19 cellular contexts compared by ENCODE assay signal in the genomic region with DNA sequence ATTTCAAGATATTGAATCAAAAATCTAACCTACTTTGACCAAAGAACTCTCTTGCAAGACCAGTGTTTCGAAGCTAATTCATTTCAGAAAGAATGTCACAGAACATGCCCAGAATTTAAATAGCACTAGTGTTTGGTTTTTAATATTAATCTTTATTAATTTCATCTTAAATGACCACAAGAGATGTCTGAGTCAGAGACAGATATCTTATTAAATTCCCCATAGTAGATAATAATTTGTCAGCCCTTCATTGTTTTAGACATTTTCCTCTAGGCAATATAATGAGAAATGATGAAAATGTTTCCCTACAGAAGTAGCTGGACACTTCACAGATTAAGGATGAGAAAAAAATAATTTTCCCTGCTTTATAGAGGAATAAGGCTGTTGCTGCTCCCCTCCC.
DNase-seq lines count a peak whose midpoint lies in the region; ATAC-seq and TF ChIP-seq lines count a peak whose summit lies in the region.
"Had no signal": no experiment of that assay in that cellular context is flagged by ENCODE, and none has a peak within 500 bp of the region (broad histone marks: within the 10 kb centered on the region; RNA-seq: fewer than 3 reads in every experiment).

No MANE protein-coding gene starts in this region.

- no peaks in the 10 kb centered on the region for H3K27me3 ChIP-seq in RWPE2 (ENCODE audit: insufficient read depth, poor library complexity, severe bottlenecking)
- H3K27me3 ChIP-seq: BLaER1 had no signal

- H3K4me1 Mint-ChIP-seq in neural crest cell, result peaks cover 40% of the 10 kb centered on the region
- H3K4me1 Mint-ChIP-seq: B cell; CD4-positive, CD25-positive, alpha-beta regulatory T cell; CD8-positive, alpha-beta memory T cell had no signal

- peak overlapping the region; percentile 92 for H3K27ac ChIP-seq in RWPE2 (ENCODE audit: poor library complexity, severe bottlenecking)
- H3K27ac ChIP-seq: BLaER1, C4-2B, GM23248 had no signal

- DNase-seq in RWPE2 (ENCODE audit: low spot score) (no peak), neural crest cell (ENCODE audit: low read depth, low spot score) (no peak), NCI-H345 treated with DMSO at 0.1 percent for 48 hours (lab: John Stamatoyannopoulos, UW; ENCODE audit: unreplicated experiment) (no peak), NCI-H69 (lab: John Stamatoyannopoulos, UW) (no peak), HUDEP-2 (lab: John Stamatoyannopoulos, UW; ENCODE audit: unreplicated experiment in 76 of 76) (no peak)
- DNase-seq: CD4-positive, CD25-positive, alpha-beta regulatory T cell; CD8-positive, alpha-beta memory T cell; DMS 273 treated with DMSO at 0.1 percent for 48 hours; DMS79; EL; GDM1; GM23248; H7; HCEC 1CT had no signal

- no peak overlapping the region for H3K4me3 ChIP-seq in RWPE2 (ENCODE audit: severe bottlenecking)
- H3K4me3 ChIP-seq: BLaER1, GM12878, GM23248 had no signal

- no peaks in the 10 kb centered on the region for H3K9me3 Mint-ChIP-seq in neural crest cell

- H3K27me3 Mint-ChIP-seq in neural crest cell (ENCODE audit: low read depth), result no peaks in the 10 kb centered on the region
- H3K27me3 Mint-ChIP-seq: B cell; CD4-positive, CD25-positive, alpha-beta regulatory T cell; CD8-positive, alpha-beta memory T cell had no signal

- no peaks in the 10 kb centered on the region for H3K9me3 ChIP-seq in RWPE2 (ENCODE audit: severe bottlenecking)
- H3K9me3 ChIP-seq: BLaER1 had no signal

- peak overlapping the region; percentile 38 for H3K4me3 Mint-ChIP-seq in neural crest cell
- H3K4me3 Mint-ChIP-seq: B cell; CD4-positive, CD25-positive, alpha-beta regulatory T cell; CD8-positive, alpha-beta memory T cell had no signal

- H3K4me1 ChIP-seq in RWPE2 (ENCODE audit: insufficient read depth, poor library complexity, severe bottlenecking), result peaks cover 48% of the 10 kb centered on the region
- H3K4me1 ChIP-seq: BLaER1 had no signal

- ATAC-seq in RWPE2 (ENCODE audit: low read depth) (no peak), SK-N-SH treated with all-trans-retinoic acid at 6 μM for 48 hours (no peak; the same call in 2 of the 3 replicates)
- ATAC-seq: GM12878 had no signal

- H3K27ac Mint-ChIP-seq in neural crest cell (ENCODE audit: unreplicated experiment), result peak overlapping the region; percentile 81
- H3K27ac Mint-ChIP-seq: B cell; CD4-positive, CD25-positive, alpha-beta regulatory T cell; CD8-positive, alpha-beta memory T cell had no signal

- H3K36me3 Mint-ChIP-seq in neural crest cell (ENCODE audit: low read depth), result no peaks in the 10 kb centered on the region
- H3K36me3 Mint-ChIP-seq: CD4-positive, CD25-positive, alpha-beta regulatory T cell; CD8-positive, alpha-beta memory T cell had no signal

- no peaks in the 10 kb centered on the region for H3K36me3 ChIP-seq in RWPE2 (ENCODE audit: low read depth)
- H3K36me3 ChIP-seq: BLaER1 had no signal

- TF ChIP-seq CTCF in RWPE2 (IDR thresholded peaks at IDR 0.05; ENCODE audit: poor library complexity, severe bottlenecking), result no peak
- TF ChIP-seq CTCF in neural crest cell (conservative IDR thresholded peaks at IDR 0.05), result no peak

TF ChIP-seq in SK-N-SH treated with all-trans-retinoic acid at 6 μM for 48 hours, 23 proteins besides CTCF, POLR2A, EP300 and RAD21:
- no peak for TF ChIP-seq ZNF565 (CRISPR knock-in tag; conservative IDR thresholded peaks at IDR 0.05; ENCODE audit: low read depth)
- TF ChIP-seq, protein P1, sequence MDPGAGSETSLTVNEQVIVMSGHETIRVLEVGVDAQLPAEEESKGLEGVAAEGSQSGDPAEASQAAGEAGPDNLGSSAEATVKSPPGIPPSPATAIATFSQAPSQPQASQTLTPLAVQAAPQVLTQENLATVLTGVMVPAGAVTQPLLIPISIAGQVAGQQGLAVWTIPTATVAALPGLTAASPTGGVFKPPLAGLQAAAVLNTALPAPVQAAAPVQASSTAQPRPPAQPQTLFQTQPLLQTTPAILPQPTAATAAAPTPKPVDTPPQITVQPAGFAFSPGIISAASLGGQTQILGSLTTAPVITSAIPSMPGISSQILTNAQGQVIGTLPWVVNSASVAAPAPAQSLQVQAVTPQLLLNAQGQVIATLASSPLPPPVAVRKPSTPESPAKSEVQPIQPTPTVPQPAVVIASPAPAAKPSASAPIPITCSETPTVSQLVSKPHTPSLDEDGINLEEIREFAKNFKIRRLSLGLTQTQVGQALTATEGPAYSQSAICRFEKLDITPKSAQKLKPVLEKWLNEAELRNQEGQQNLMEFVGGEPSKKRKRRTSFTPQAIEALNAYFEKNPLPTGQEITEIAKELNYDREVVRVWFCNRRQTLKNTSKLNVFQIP (CRISPR knock-in tag; IDR thresholded peaks at IDR 0.05; ENCODE audit: borderline replicate concordance, low read depth), result peak; percentile 69; the same call in 1 of the 2 replicates
- TF ChIP-seq RARB (CRISPR knock-in tag; IDR thresholded peaks at IDR 0.05), result peak; percentile 70; the same call in 1 of the 2 replicates
- TF ChIP-seq, protein P2, sequence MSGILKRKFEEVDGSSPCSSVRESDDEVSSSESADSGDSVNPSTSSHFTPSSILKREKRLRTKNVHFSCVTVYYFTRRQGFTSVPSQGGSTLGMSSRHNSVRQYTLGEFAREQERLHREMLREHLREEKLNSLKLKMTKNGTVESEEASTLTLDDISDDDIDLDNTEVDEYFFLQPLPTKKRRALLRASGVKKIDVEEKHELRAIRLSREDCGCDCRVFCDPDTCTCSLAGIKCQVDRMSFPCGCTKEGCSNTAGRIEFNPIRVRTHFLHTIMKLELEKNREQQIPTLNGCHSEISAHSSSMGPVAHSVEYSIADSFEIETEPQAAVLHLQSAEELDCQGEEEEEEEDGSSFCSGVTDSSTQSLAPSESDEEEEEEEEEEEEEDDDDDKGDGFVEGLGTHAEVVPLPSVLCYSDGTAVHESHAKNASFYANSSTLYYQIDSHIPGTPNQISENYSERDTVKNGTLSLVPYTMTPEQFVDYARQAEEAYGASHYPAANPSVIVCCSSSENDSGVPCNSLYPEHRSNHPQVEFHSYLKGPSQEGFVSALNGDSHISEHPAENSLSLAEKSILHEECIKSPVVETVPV (CRISPR knock-in tag; IDR thresholded peaks at IDR 0.05), result no peak; the same call in 1 of the 2 replicates
- TF ChIP-seq ZFP3 (CRISPR knock-in tag; IDR thresholded peaks at IDR 0.05), result no peak
- TF ChIP-seq CSDC2 (CRISPR knock-in tag; IDR thresholded peaks at IDR 0.05), result no peak
- TF ChIP-seq ZFP30 (CRISPR knock-in tag; IDR thresholded peaks at IDR 0.05), result no peak
- TF ChIP-seq TOX (CRISPR knock-in tag; IDR thresholded peaks at IDR 0.05; ENCODE audit: borderline replicate concordance), result peak; percentile 97
- TF ChIP-seq, protein P3, sequence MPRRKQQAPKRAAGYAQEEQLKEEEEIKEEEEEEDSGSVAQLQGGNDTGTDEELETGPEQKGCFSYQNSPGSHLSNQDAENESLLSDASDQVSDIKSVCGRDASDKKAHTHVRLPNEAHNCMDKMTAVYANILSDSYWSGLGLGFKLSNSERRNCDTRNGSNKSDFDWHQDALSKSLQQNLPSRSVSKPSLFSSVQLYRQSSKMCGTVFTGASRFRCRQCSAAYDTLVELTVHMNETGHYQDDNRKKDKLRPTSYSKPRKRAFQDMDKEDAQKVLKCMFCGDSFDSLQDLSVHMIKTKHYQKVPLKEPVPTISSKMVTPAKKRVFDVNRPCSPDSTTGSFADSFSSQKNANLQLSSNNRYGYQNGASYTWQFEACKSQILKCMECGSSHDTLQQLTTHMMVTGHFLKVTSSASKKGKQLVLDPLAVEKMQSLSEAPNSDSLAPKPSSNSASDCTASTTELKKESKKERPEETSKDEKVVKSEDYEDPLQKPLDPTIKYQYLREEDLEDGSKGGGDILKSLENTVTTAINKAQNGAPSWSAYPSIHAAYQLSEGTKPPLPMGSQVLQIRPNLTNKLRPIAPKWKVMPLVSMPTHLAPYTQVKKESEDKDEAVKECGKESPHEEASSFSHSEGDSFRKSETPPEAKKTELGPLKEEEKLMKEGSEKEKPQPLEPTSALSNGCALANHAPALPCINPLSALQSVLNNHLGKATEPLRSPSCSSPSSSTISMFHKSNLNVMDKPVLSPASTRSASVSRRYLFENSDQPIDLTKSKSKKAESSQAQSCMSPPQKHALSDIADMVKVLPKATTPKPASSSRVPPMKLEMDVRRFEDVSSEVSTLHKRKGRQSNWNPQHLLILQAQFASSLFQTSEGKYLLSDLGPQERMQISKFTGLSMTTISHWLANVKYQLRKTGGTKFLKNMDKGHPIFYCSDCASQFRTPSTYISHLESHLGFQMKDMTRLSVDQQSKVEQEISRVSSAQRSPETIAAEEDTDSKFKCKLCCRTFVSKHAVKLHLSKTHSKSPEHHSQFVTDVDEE (CRISPR knock-in tag; IDR thresholded peaks at IDR 0.05), result no peak
- no peak for TF ChIP-seq BACH2 (CRISPR knock-in tag; IDR thresholded peaks at IDR 0.05; ENCODE audit: borderline replicate concordance)
- TF ChIP-seq PPARA (CRISPR knock-in tag; IDR thresholded peaks at IDR 0.05; ENCODE audit: borderline replicate concordance), result no peak
- TF ChIP-seq ESRRG (CRISPR knock-in tag; IDR thresholded peaks at IDR 0.05), result no peak
- TF ChIP-seq ZC3H10 (CRISPR knock-in tag; IDR thresholded peaks at IDR 0.05), result peak; percentile 99
- no peak for TF ChIP-seq GLIS3 (CRISPR knock-in tag; IDR thresholded peaks at IDR 0.05)
- TF ChIP-seq, protein P4, sequence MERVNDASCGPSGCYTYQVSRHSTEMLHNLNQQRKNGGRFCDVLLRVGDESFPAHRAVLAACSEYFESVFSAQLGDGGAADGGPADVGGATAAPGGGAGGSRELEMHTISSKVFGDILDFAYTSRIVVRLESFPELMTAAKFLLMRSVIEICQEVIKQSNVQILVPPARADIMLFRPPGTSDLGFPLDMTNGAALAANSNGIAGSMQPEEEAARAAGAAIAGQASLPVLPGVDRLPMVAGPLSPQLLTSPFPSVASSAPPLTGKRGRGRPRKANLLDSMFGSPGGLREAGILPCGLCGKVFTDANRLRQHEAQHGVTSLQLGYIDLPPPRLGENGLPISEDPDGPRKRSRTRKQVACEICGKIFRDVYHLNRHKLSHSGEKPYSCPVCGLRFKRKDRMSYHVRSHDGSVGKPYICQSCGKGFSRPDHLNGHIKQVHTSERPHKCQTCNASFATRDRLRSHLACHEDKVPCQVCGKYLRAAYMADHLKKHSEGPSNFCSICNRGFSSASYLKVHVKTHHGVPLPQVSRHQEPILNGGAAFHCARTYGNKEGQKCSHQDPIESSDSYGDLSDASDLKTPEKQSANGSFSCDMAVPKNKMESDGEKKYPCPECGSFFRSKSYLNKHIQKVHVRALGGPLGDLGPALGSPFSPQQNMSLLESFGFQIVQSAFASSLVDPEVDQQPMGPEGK (CRISPR knock-in tag; IDR thresholded peaks at IDR 0.05; ENCODE audit: borderline replicate concordance), result no peak
